Comparison of ENCODE assay signal across 27 cellular contexts in genomic region chr17:249236-249993, GRCh38.
A peak's percentile ranks its signal among the peaks of the same experiment; 100 is the strongest.
DNase-seq lines count a peak whose midpoint lies in the region; ATAC-seq and TF ChIP-seq lines count a peak whose summit lies in the region.
"Had no signal": no experiment of that assay in that cellular context is flagged by ENCODE, and none has a peak within 500 bp of the region (broad histone marks: within the 10 kb centered on the region; RNA-seq: fewer than 3 reads in every experiment).

No MANE protein-coding gene starts in this region.

- TF ChIP-seq POLR2A in body of pancreas (IDR thresholded peaks at IDR 0.05) = no peak
- TF ChIP-seq POLR2A in suprapubic skin (IDR thresholded peaks at IDR 0.05) = no peak
- no peak for TF ChIP-seq POLR2A in prostate gland (IDR thresholded peaks at IDR 0.05)

- no peaks in the 10 kb centered on the region for H3K4me1 Mint-ChIP-seq in activated naive CD8-positive, alpha-beta T cell treated with anti-CD3 and anti-CD28 coated beads, Interleukin-2, amount 10 ng/mL, durations not matched to agents 7 days and 5 days
- H3K4me1 Mint-ChIP-seq in activated naive CD8-positive, alpha-beta T cell treated with anti-CD3 and anti-CD28 coated beads, Interleukin-2, amount 50 U/mL, for 24 hours = no peaks in the 10 kb centered on the region
- H3K4me1 Mint-ChIP-seq: activated CD4-positive, alpha-beta T cell treated with anti-CD3 and anti-CD28 coated beads, Interleukin-2, amount 10 ng/mL, durations not matched to agents 24 days and 14 days; IgD-negative memory B cell; nephron progenitor cell had no signal

- TF ChIP-seq CTCF in body of pancreas (IDR thresholded peaks at IDR 0.05) (no peak), suprapubic skin (IDR thresholded peaks at IDR 0.05) (no peak), prostate gland (IDR thresholded peaks at IDR 0.05) (no peak), brain microvascular endothelial cell (IDR thresholded peaks at IDR 0.05; ENCODE audit: low read depth, low read length, missing control alignments) (no peak)

- intact Hi-C loops in body of pancreas (cut with DNase I) = no loop called here
- intact Hi-C loops in prostate gland (cut with DNase I) = no loop called here

- peaks cover 0 to 11% of the 10 kb centered on the region in 2 donors for H3K36me3 ChIP-seq in body of pancreas (replicated peaks in 1 of 2; ENCODE audit: insufficient read depth in 1 of 2, low read depth in 2 of 2)
- H3K36me3 ChIP-seq in suprapubic skin = no peaks in the 10 kb centered on the region
- H3K36me3 ChIP-seq in prostate gland = no peaks in the 10 kb centered on the region
- H3K36me3 ChIP-seq in brain microvascular endothelial cell (replicated peaks) = no peaks in the 10 kb centered on the region
- H3K36me3 ChIP-seq: HAP-1, SJSA1 had no signal

- H3K36me3 Mint-ChIP-seq in activated naive CD8-positive, alpha-beta T cell treated with anti-CD3 and anti-CD28 coated beads, Interleukin-2, amount 10 ng/mL, durations not matched to agents 7 days and 5 days = no peaks in the 10 kb centered on the region
- H3K36me3 Mint-ChIP-seq in activated naive CD8-positive, alpha-beta T cell treated with anti-CD3 and anti-CD28 coated beads, Interleukin-2, amount 50 U/mL, for 24 hours (ENCODE audit: low read depth) = no peaks in the 10 kb centered on the region
- H3K36me3 Mint-ChIP-seq: IgD-negative memory B cell; stimulated activated effector memory CD8-positive, alpha-beta T cell treated with anti-CD3 and anti-CD28 coated beads, Interleukin-12 subunit alpha, Interleukin-12 subunit beta, amount 100 ng/mL, for 72 hours had no signal

- 77% methylated on average over 21 to 24 of the region's 24 CpGs for WGBS in body of pancreas, 2 donors
- WGBS in suprapubic skin = 93% methylated on average over 19 of the region's 24 CpGs
- 91% methylated on average over 24 of the region's 24 CpGs for WGBS in prostate gland

- no peaks in the 10 kb centered on the region for H3K27me3 ChIP-seq in body of pancreas
- no peaks in the 10 kb centered on the region for H3K27me3 ChIP-seq in suprapubic skin
- H3K27me3 ChIP-seq in prostate gland (replicated peaks; ENCODE audit: insufficient read depth) = no peaks in the 10 kb centered on the region
- no peaks in the 10 kb centered on the region for H3K27me3 ChIP-seq in brain microvascular endothelial cell (replicated peaks)
- H3K27me3 ChIP-seq: esophagus muscularis mucosa, SJSA1 had no signal

- no peak for TF ChIP-seq EP300 in suprapubic skin (IDR thresholded peaks at IDR 0.05)

- H3K4me3 ChIP-seq in body of pancreas (no peak overlapping the region), suprapubic skin (no peak overlapping the region), prostate gland (no peak overlapping the region), brain microvascular endothelial cell (ENCODE audit: low read depth, low read length) (no peak overlapping the region)
- H3K4me3 ChIP-seq: esophagus muscularis mucosa, HAP-1, SJSA1 had no signal

- ATAC-seq in activated naive CD8-positive, alpha-beta T cell treated with anti-CD3 and anti-CD28 coated beads, Interleukin-2, amount 10 ng/mL, durations not matched to agents 7 days and 5 days (ENCODE audit: low read depth) = no peak
- no peak for ATAC-seq in activated naive CD8-positive, alpha-beta T cell treated with anti-CD3 and anti-CD28 coated beads, Interleukin-2, amount 50 U/mL, for 24 hours
- ATAC-seq in body of pancreas = peak; percentile 28
- ATAC-seq: stimulated activated effector memory CD8-positive, alpha-beta T cell treated with anti-CD3 and anti-CD28 coated beads, Interleukin-12 subunit alpha, Interleukin-12 subunit beta, amount 100 ng/mL, for 72 hours had no signal

- H3K4me1 ChIP-seq in body of pancreas (peaks cover 15% of the 10 kb centered on the region), suprapubic skin (no peaks in the 10 kb centered on the region), prostate gland (replicated peaks) (no peaks in the 10 kb centered on the region)
- H3K4me1 ChIP-seq: esophagus muscularis mucosa, HAP-1, SJSA1 had no signal

- POLR2A ChIA-PET in activated naive CD8-positive, alpha-beta T cell treated with anti-CD3 and anti-CD28 coated beads, Interleukin-2, amount 10 ng/mL, durations not matched to agents 7 days and 5 days (lab: Charles Lee) = no interaction called here

- no peak overlapping the region for H3K4me3 Mint-ChIP-seq in activated naive CD8-positive, alpha-beta T cell treated with anti-CD3 and anti-CD28 coated beads, Interleukin-2, amount 10 ng/mL, durations not matched to agents 7 days and 5 days
- no peak overlapping the region for H3K4me3 Mint-ChIP-seq in activated naive CD8-positive, alpha-beta T cell treated with anti-CD3 and anti-CD28 coated beads, Interleukin-2, amount 50 U/mL, for 24 hours
- H3K4me3 Mint-ChIP-seq: activated CD4-positive, alpha-beta T cell treated with anti-CD3 and anti-CD28 coated beads, Interleukin-2, amount 10 ng/mL, durations not matched to agents 24 days and 14 days; activated T-cell treated with anti-CD3 and anti-CD28 coated beads, Interleukin-2, amount 50 U/mL, for 24 hours; central memory CD8-positive, alpha-beta T cell; IgD-negative memory B cell; nephron progenitor cell; stimulated activated effector memory CD8-positive, alpha-beta T cell treated with anti-CD3 and anti-CD28 coated beads, Interleukin-12 subunit alpha, Interleukin-12 subunit beta, amount 100 ng/mL, for 72 hours had no signal

- DNase-seq in activated naive CD8-positive, alpha-beta T cell treated with anti-CD3 and anti-CD28 coated beads, Interleukin-2, amount 10 ng/mL, durations not matched to agents 7 days and 5 days = peak; percentile 12
- DNase-seq in activated naive CD8-positive, alpha-beta T cell treated with anti-CD3 and anti-CD28 coated beads, Interleukin-2, amount 50 U/mL, for 24 hours = no peak
- peak in 2 of 4 donors; percentile 21 to 43 for DNase-seq in body of pancreas
- DNase-seq in mesenteric fat pad (ENCODE audit: low spot score) = peak; percentile 62
- DNase-seq in suprapubic skin (ENCODE audit: low spot score in 2 of 2) = peak; percentile 22 to 56
- no peak for DNase-seq in prostate gland (ENCODE audit: low spot score)
- DNase-seq in DMS 273 (lab: John Stamatoyannopoulos, UW; ENCODE audit: unreplicated experiment) = no peak
- no peak for DNase-seq in brain microvascular endothelial cell
- DNase-seq: activated CD4-positive, alpha-beta T cell treated with anti-CD3 and anti-CD28 coated beads, Interleukin-2, amount 10 ng/mL, durations not matched to agents 24 days and 14 days; activated gamma-delta T cell treated with Interleukin-2 at 50 U/mL for 16 hours; activated T-cell treated with anti-CD3 and anti-CD28 coated beads, Interleukin-2, amount 50 U/mL, for 24 hours; dermis blood vessel endothelial cell; DMS79; foreskin fibroblast; GDM1; NCI-H146; NCI-H82; nephron progenitor cell; substantia nigra; T-helper 9 cell had no signal

- no peaks in the 10 kb centered on the region for H3K27me3 Mint-ChIP-seq in activated naive CD8-positive, alpha-beta T cell treated with anti-CD3 and anti-CD28 coated beads, Interleukin-2, amount 10 ng/mL, durations not matched to agents 7 days and 5 days
- no peaks in the 10 kb centered on the region for H3K27me3 Mint-ChIP-seq in activated naive CD8-positive, alpha-beta T cell treated with anti-CD3 and anti-CD28 coated beads, Interleukin-2, amount 50 U/mL, for 24 hours
- H3K27me3 Mint-ChIP-seq: activated CD4-positive, alpha-beta T cell treated with anti-CD3 and anti-CD28 coated beads, Interleukin-2, amount 10 ng/mL, durations not matched to agents 24 days and 14 days; activated T-cell treated with anti-CD3 and anti-CD28 coated beads, Interleukin-2, amount 50 U/mL, for 24 hours; central memory CD8-positive, alpha-beta T cell; IgD-negative memory B cell had no signal

- in situ Hi-C loops in brain microvascular endothelial cell (cut with HindIII; ENCODE audit: low pct_ligation_motif_present, low sequenced_read_pairs) = no loop called here

- no peak overlapping the region for H3K27ac Mint-ChIP-seq in activated naive CD8-positive, alpha-beta T cell treated with anti-CD3 and anti-CD28 coated beads, Interleukin-2, amount 10 ng/mL, durations not matched to agents 7 days and 5 days
- H3K27ac Mint-ChIP-seq in activated naive CD8-positive, alpha-beta T cell treated with anti-CD3 and anti-CD28 coated beads, Interleukin-2, amount 50 U/mL, for 24 hours = no peak overlapping the region
- H3K27ac Mint-ChIP-seq: activated CD4-positive, alpha-beta T cell treated with anti-CD3 and anti-CD28 coated beads, Interleukin-2, amount 10 ng/mL, durations not matched to agents 24 days and 14 days; activated T-cell treated with anti-CD3 and anti-CD28 coated beads, Interleukin-2, amount 50 U/mL, for 24 hours; IgD-negative memory B cell; nephron progenitor cell; stimulated activated effector memory CD8-positive, alpha-beta T cell treated with anti-CD3 and anti-CD28 coated beads, Interleukin-12 subunit alpha, Interleukin-12 subunit beta, amount 100 ng/mL, for 72 hours had no signal

- no peak overlapping the region for H3K27ac ChIP-seq in body of pancreas
- H3K27ac ChIP-seq in suprapubic skin = no peak overlapping the region
- H3K27ac ChIP-seq in prostate gland = no peak overlapping the region
- H3K27ac ChIP-seq in brain microvascular endothelial cell = no peak overlapping the region
- H3K27ac ChIP-seq: esophagus muscularis mucosa, SJSA1, VCaP had no signal

- H3K9me3 Mint-ChIP-seq in activated naive CD8-positive, alpha-beta T cell treated with anti-CD3 and anti-CD28 coated beads, Interleukin-2, amount 10 ng/mL, durations not matched to agents 7 days and 5 days = peaks cover 4% of the 10 kb centered on the region
- H3K9me3 Mint-ChIP-seq in activated naive CD8-positive, alpha-beta T cell treated with anti-CD3 and anti-CD28 coated beads, Interleukin-2, amount 50 U/mL, for 24 hours = no peaks in the 10 kb centered on the region
- H3K9me3 Mint-ChIP-seq: activated CD4-positive, alpha-beta T cell treated with anti-CD3 and anti-CD28 coated beads, Interleukin-2, amount 10 ng/mL, durations not matched to agents 24 days and 14 days; activated T-cell treated with anti-CD3 and anti-CD28 coated beads, Interleukin-2, amount 50 U/mL, for 24 hours; central memory CD8-positive, alpha-beta T cell; nephron progenitor cell; stimulated activated effector memory CD8-positive, alpha-beta T cell treated with anti-CD3 and anti-CD28 coated beads, Interleukin-12 subunit alpha, Interleukin-12 subunit beta, amount 100 ng/mL, for 72 hours had no signal

- H3K9me3 ChIP-seq in body of pancreas = no peaks in the 10 kb centered on the region
- no peaks in the 10 kb centered on the region for H3K9me3 ChIP-seq in suprapubic skin
- no peaks in the 10 kb centered on the region for H3K9me3 ChIP-seq in prostate gland
- H3K9me3 ChIP-seq: esophagus muscularis mucosa, HAP-1, SJSA1 had no signal

Comparison
In these comparisons a context has a peak if more than half of its experiments do, and no peak if none do; other contexts are left out.
1. DNase-seq: peak in activated naive CD8-positive, alpha-beta T cell treated with anti-CD3 and anti-CD28 coated beads, Interleukin-2, amount 10 ng/mL, durations not matched to agents 7 days and 5 days (single experiment), mesenteric fat pad (single experiment) and suprapubic skin (2 of 2); none in activated naive CD8-positive, alpha-beta T cell treated with anti-CD3 and anti-CD28 coated beads, Interleukin-2, amount 50 U/mL, for 24 hours (single experiment), prostate gland (single experiment), DMS 273 (single experiment) and brain microvascular endothelial cell (single experiment).